In genomic region chr4:184343400-184344177, GRCh38 we compare ENCODE assay signal across 8 cellular contexts.
DNase-seq lines count a peak whose midpoint lies in the region; ATAC-seq and TF ChIP-seq lines count a peak whose summit lies in the region.

No MANE protein-coding gene starts in this region.

- H3K27me3 ChIP-seq in tibial artery: no peaks in the 10 kb centered on the region

- peak overlapping the region in 9 of 10 donors; percentile 6 to 85 (median 75) for H3K27ac Mint-ChIP-seq in naive thymus-derived CD8-positive, alpha-beta T cell

- TF ChIP-seq CTCF in foreskin fibroblast (IDR thresholded peaks at IDR 0.05; ENCODE audit: low read depth, low read length): no peak
- no peak for TF ChIP-seq CTCF in tibial artery (IDR thresholded peaks at IDR 0.05)

- no peaks in the 10 kb centered on the region for H3K36me3 ChIP-seq in tibial artery

- peaks cover 0 to 1% (median 0%) of the 10 kb centered on the region in 3 donors for H3K36me3 Mint-ChIP-seq in naive thymus-derived CD8-positive, alpha-beta T cell

- DNase-seq in COLO829 (ENCODE audit: low spot score): peak; percentile 84
- peak; percentile 23 for DNase-seq in HuH-7.5 (ENCODE audit: low spot score)
- peak; percentile 72 for DNase-seq in activated effector memory CD4-positive, alpha-beta T cell treated with anti-CD3 and anti-CD28 coated beads, Interleukin-2, amount 50 U/mL, for 16 hours
- DNase-seq in foreskin fibroblast: peak; percentile 74 to 89
- DNase-seq in naive thymus-derived CD8-positive, alpha-beta T cell: peak in 8 of 10 donors; percentile 9 to 47 (median 30)
- peak; percentile 68 to 84 for DNase-seq in tibial artery

- H3K4me3 ChIP-seq in foreskin fibroblast (ENCODE audit: low read depth in 1 of 2, low read length in 2 of 2) (peak overlapping the region; percentile 57 to 70), tibial artery (peak overlapping the region; percentile 54 to 66)

- peak overlapping the region; percentile 64 to 70 for H3K27ac ChIP-seq in tibial artery

- intact Hi-C loops in tibial artery (cut with DNase I; ENCODE audit: low total_unique reads): loop anchor here (10.0 kb wide), 1 partner anchor 131 kb away; the partner anchor contains the start of gene IRF2

- H3K9me3 Mint-ChIP-seq in naive thymus-derived CD8-positive, alpha-beta T cell: peaks cover 0 to 2% (median 0%) of the 10 kb centered on the region in 9 donors

- H3K27me3 Mint-ChIP-seq in naive thymus-derived CD8-positive, alpha-beta T cell: peaks cover 0 to 4% (median 0%) of the 10 kb centered on the region in 5 donors

- peak; percentile 36 for ATAC-seq in GM21381 (IDR thresholded peaks at IDR 0.05; ENCODE audit: unreplicated experiment)
- ATAC-seq in naive thymus-derived CD8-positive, alpha-beta T cell: peak; percentile 83 to 88

- H3K4me1 Mint-ChIP-seq in naive thymus-derived CD8-positive, alpha-beta T cell: peaks cover 6 to 62% (median 14%) of the 10 kb centered on the region in 4 donors

- H3K4me3 Mint-ChIP-seq in naive thymus-derived CD8-positive, alpha-beta T cell: peak overlapping the region; percentile 77 to 91 (median 86)

- no peaks in the 10 kb centered on the region for H3K9me3 ChIP-seq in tibial artery

- H3K4me1 ChIP-seq in tibial artery: peaks cover 0 to 10% (median 0%) of the 10 kb centered on the region in 4 donors

- POLR2A ChIA-PET in naive thymus-derived CD8-positive, alpha-beta T cell (lab: Charles Lee): interaction anchor here (0.7 to 1.0 kb wide), 2 partner anchors 8 to 131 kb away, joined by 3 to 4 read pairs; partner anchors contain the start of gene IRF2

TF ChIP-seq in PFSK-1, 5 proteins besides CTCF, POLR2A, EP300 and RAD21:
- TF ChIP-seq REST (IDR thresholded peaks at IDR 0.05; ENCODE audit: insufficient read depth in 1 of 2, low read depth in 2 of 2, low read length in 2 of 2): no peak
- TF ChIP-seq POLR2AphosphoS5 (IDR thresholded peaks at IDR 0.05; ENCODE audit: low read depth, low read length): peak; percentile 74

Comparison
In these comparisons a context has a peak if more than half of its experiments do, and no peak if none do; other contexts are left out.
1. Peak in every context shown above with its lines: DNase-seq, ATAC-seq, H3K4me3 ChIP-seq and H3K27ac ChIP-seq.
2. DNase-seq: peak in every context shown above with its lines; median percentile 84 in COLO829; 82 in foreskin fibroblast; 76 in tibial artery; 72 in activated effector memory CD4-positive, alpha-beta T cell treated with anti-CD3 and anti-CD28 coated beads, Interleukin-2, amount 50 U/mL, for 16 hours; 30 in naive thymus-derived CD8-positive, alpha-beta T cell; 23 in HuH-7.5.